20 cellular contexts compared by ENCODE assay signal in the genomic region with DNA sequence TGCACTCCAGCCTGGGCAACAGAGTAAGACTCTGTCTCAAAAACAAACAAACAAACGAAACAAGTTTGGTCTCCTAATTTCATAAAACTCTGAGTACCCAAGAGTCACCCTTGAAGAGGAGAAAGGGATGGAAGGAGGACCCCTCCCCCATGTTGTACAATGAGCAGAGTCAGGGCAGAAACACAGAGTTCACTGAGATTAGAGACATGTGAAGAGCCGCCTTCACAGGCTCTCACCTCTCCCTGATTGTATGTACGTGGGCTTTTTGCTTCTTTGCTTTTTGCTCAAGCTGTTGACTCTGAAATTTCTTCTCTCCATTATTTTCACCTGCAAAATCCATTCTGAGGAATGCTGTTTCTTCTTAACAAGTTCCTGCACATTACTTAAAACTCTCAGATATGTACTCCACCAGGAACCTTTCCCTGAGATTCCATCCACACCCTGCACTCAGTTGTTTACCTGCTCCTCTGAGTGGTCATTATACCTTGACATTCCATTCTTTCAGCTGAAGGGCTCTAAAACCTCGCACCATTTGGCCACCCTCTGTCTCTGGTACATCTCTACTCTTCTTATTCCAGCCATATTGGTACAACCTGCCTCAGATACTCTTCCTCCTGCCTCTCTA. TPM values are rescaled to one million over a fixed set of nuclear protein-coding genes. Genes with fewer than 3 reads are reported as not detected.
DNase-seq lines count a peak whose midpoint lies in the region; ATAC-seq and TF ChIP-seq lines count a peak whose summit lies in the region.
"Had no signal": no experiment of that assay in that cellular context is flagged by ENCODE, and none has a peak within 500 bp of the region (broad histone marks: within the 10 kb centered on the region; RNA-seq: fewer than 3 reads in every experiment).

No MANE protein-coding gene starts in this region.

- H4K12ac ChIP-seq in trophoblast cell (ENCODE audit: low read depth, low read length) = no peak overlapping the region

- no peaks in the 10 kb centered on the region for H3K9me3 ChIP-seq in hepatocyte (ENCODE audit: low read depth)
- no peaks in the 10 kb centered on the region for H3K9me3 ChIP-seq in lung (ENCODE audit: control insufficient read depth in 2 of 2, insufficient read depth in 1 of 2, low read length in 1 of 2)
- no peaks in the 10 kb centered on the region for H3K9me3 ChIP-seq in trophoblast cell (ENCODE audit: insufficient read depth, low read depth, low read length)
- H3K9me3 ChIP-seq: BE2C had no signal

- H3K4me1 ChIP-seq in hepatocyte (ENCODE audit: insufficient read depth) = peaks cover 28% of the 10 kb centered on the region
- peaks cover 0 to 10% of the 10 kb centered on the region in 2 donors for H3K4me1 ChIP-seq in lung (ENCODE audit: control insufficient read depth in 2 of 2, insufficient read depth in 2 of 2, low read length in 2 of 2)
- H3K4me1 ChIP-seq in trophoblast cell (ENCODE audit: control insufficient read depth in 1 of 2, insufficient read depth in 2 of 2, low read length in 2 of 2) = peaks cover 14 to 16% of the 10 kb centered on the region in 2 experiments

- no peak overlapping the region for H2AFZ ChIP-seq in hepatocyte
- no peak overlapping the region for H2AFZ ChIP-seq in trophoblast cell (ENCODE audit: insufficient read depth, low read length, poor library complexity)
- H2AFZ ChIP-seq: GM23338 had no signal

- peaks cover 7% of the 10 kb centered on the region for H3K79me1 ChIP-seq in trophoblast cell (ENCODE audit: low read length)

- intact Hi-C loops in activated T-helper 2 cell treated with anti-CD3 and anti-CD28 coated beads, Interferon-gamma antibody, Interleukin-2, Interleukin-4, amounts not matched to agents 10 μg/mL and 5 μg/mL and 100 μg/mL, durations not matched to agents 14 hours and 24 hours and 36 hours (cut with micrococcal nuclease) = no loop called here

- TF ChIP-seq CTCF in hepatocyte (IDR thresholded peaks at IDR 0.05; ENCODE audit: poor library complexity) = no peak
- no peak for TF ChIP-seq CTCF in lung (IDR thresholded peaks at IDR 0.05; ENCODE audit: control extremely low read depth, extremely low read depth)

- no peak overlapping the region for H3K4ac ChIP-seq in trophoblast cell (ENCODE audit: low read depth, low read length)

- no peak overlapping the region for H3K4me3 Mint-ChIP-seq in activated T-helper 2 cell treated with anti-CD3 and anti-CD28 coated beads, Interferon-gamma antibody, Interleukin-2, Interleukin-4, amounts not matched to agents 10 μg/mL and 5 μg/mL and 100 μg/mL, durations not matched to agents 14 hours and 24 hours and 36 hours (ENCODE audit: low read depth)
- H3K4me3 Mint-ChIP-seq: CD4-positive, CD25-positive, alpha-beta regulatory T cell; CD8-positive, alpha-beta memory T cell; GM23338; HFFc6 had no signal

- H3K27ac ChIP-seq in hepatocyte = peak overlapping the region; percentile 2
- H3K27ac ChIP-seq in lung (ENCODE audit: low read depth in 1 of 2, low read length in 1 of 2) = peak overlapping the region in 1 of 2 donors; percentile 65
- H3K27ac ChIP-seq in trophoblast cell (ENCODE audit: low read depth, low read length) = no peak overlapping the region

- H3K79me2 ChIP-seq in hepatocyte (no peaks in the 10 kb centered on the region), trophoblast cell (ENCODE audit: control insufficient read depth, insufficient read depth, low read length, poor library complexity) (peaks cover 1% of the 10 kb centered on the region)

- H3K18ac ChIP-seq in trophoblast cell (ENCODE audit: low read length) = no peak overlapping the region

- DNase-seq in hepatocyte (ENCODE audit: low spot score) (no peak), lung (ENCODE audit: low spot score) (peak; percentile 32), trophoblast cell (peak; percentile 62 to 79), NCI-H2081 (lab: John Stamatoyannopoulos, UW) (no peak)
- DNase-seq in activated T-helper 2 cell treated with anti-CD3 and anti-CD28 coated beads, Interferon-gamma antibody, Interleukin-2, Interleukin-4, amounts not matched to agents 10 μg/mL and 5 μg/mL and 100 μg/mL, durations not matched to agents 14 hours and 24 hours and 36 hours (ENCODE audit: low spot score) = no peak
- DNase-seq: ACHN; BE2C; C1 segment of cervical spinal cord; CD4-positive, CD25-positive, alpha-beta regulatory T cell; CD8-positive, alpha-beta memory T cell; COR-L47; DMS153; DMS79; GDM1; H7; HFFc6 had no signal

- no peak overlapping the region for H3K14ac ChIP-seq in trophoblast cell (ENCODE audit: low read length)

- H3K27me3 ChIP-seq in hepatocyte (no peaks in the 10 kb centered on the region), lung (ENCODE audit: control insufficient read depth, insufficient read depth) (no peaks in the 10 kb centered on the region), trophoblast cell (ENCODE audit: insufficient read depth, low read length) (no peaks in the 10 kb centered on the region)
- H3K27me3 ChIP-seq: BE2C had no signal

- no peak overlapping the region for H4K91ac ChIP-seq in trophoblast cell (ENCODE audit: low read depth, low read length)

- H3K4me2 ChIP-seq in hepatocyte = peak overlapping the region; percentile 43
- H3K4me2 ChIP-seq in trophoblast cell (ENCODE audit: low read length) = no peak overlapping the region
- H3K4me2 ChIP-seq: GM23338 had no signal

- H3K9ac ChIP-seq in trophoblast cell (ENCODE audit: low read length) = no peak overlapping the region

- ATAC-seq in lung (ENCODE audit: insufficient read depth, low FRiP score) = peak; percentile 21
- ATAC-seq in HG03442 (IDR thresholded peaks at IDR 0.05; ENCODE audit: unreplicated experiment) = no peak
- ATAC-seq in HG03139 (IDR thresholded peaks at IDR 0.05; ENCODE audit: unreplicated experiment) = no peak
- ATAC-seq: GM23338, HCT116 had no signal

- H3K27ac Mint-ChIP-seq in activated T-helper 2 cell treated with anti-CD3 and anti-CD28 coated beads, Interferon-gamma antibody, Interleukin-2, Interleukin-4, amounts not matched to agents 10 μg/mL and 5 μg/mL and 100 μg/mL, durations not matched to agents 14 hours and 24 hours and 36 hours = no peak overlapping the region
- H3K27ac Mint-ChIP-seq: CD8-positive, alpha-beta memory T cell; GM23338; HFFc6 had no signal

- no peaks in the 10 kb centered on the region for H3K9me2 ChIP-seq in hepatocyte (replicated peaks; ENCODE audit: insufficient read depth)

- no peak overlapping the region for H4K8ac ChIP-seq in trophoblast cell (ENCODE audit: low read depth, low read length)

- H4K20me1 ChIP-seq in hepatocyte (ENCODE audit: insufficient read depth, poor library complexity, severe bottlenecking) = no peaks in the 10 kb centered on the region

- no peak overlapping the region for H2BK120ac ChIP-seq in trophoblast cell (ENCODE audit: insufficient read depth, low read length, poor library complexity)

- no peaks in the 10 kb centered on the region for H3K9me3 Mint-ChIP-seq in activated T-helper 2 cell treated with anti-CD3 and anti-CD28 coated beads, Interferon-gamma antibody, Interleukin-2, Interleukin-4, amounts not matched to agents 10 μg/mL and 5 μg/mL and 100 μg/mL, durations not matched to agents 14 hours and 24 hours and 36 hours
- H3K9me3 Mint-ChIP-seq: GM23338, HFFc6 had no signal

- WGBS in hepatocyte (ENCODE audit: low lambda C conversion rate, missing lambda C conversion rate) = 72% methylated on average over 4 of the region's 4 CpGs
- 65 to 86% methylated on average over 4 of the region's 4 CpGs for WGBS in lung, 2 donors
- no CpG with 5 or more reads among the region's 4 CpGs for WGBS in trophoblast cell (ENCODE audit: extremely low coverage, insufficient coverage, insufficient read length)

- H3K36me3 ChIP-seq in hepatocyte (replicated peaks; ENCODE audit: insufficient read depth, low read depth) (no peaks in the 10 kb centered on the region), lung (ENCODE audit: control insufficient read depth in 2 of 2, insufficient read depth in 2 of 2, low read length in 2 of 2) (no peaks in the 10 kb centered on the region), trophoblast cell (ENCODE audit: control insufficient read depth in 1 of 2, insufficient read depth in 2 of 2, low read length in 2 of 2) (no peaks in the 10 kb centered on the region)
- H3K36me3 ChIP-seq: BE2C had no signal

- H2AK5ac ChIP-seq in trophoblast cell (ENCODE audit: low read length) = no peak overlapping the region

- H3K23ac ChIP-seq in trophoblast cell (ENCODE audit: low read length) = no peak overlapping the region

- H3K4me3 ChIP-seq in hepatocyte = no peak overlapping the region
- H3K4me3 ChIP-seq in lung = no peak overlapping the region
- H3K4me3 ChIP-seq in trophoblast cell (ENCODE audit: low read depth, low read length) = no peak overlapping the region
- H3K4me3 ChIP-seq: GM23338 had no signal

- peaks cover 46% of the 10 kb centered on the region for H3K27me3 Mint-ChIP-seq in activated T-helper 2 cell treated with anti-CD3 and anti-CD28 coated beads, Interferon-gamma antibody, Interleukin-2, Interleukin-4, amounts not matched to agents 10 μg/mL and 5 μg/mL and 100 μg/mL, durations not matched to agents 14 hours and 24 hours and 36 hours (ENCODE audit: low read depth)

- no peak overlapping the region for H2BK12ac ChIP-seq in trophoblast cell (ENCODE audit: low read length)

- H3K36me3 Mint-ChIP-seq in activated T-helper 2 cell treated with anti-CD3 and anti-CD28 coated beads, Interferon-gamma antibody, Interleukin-2, Interleukin-4, amounts not matched to agents 10 μg/mL and 5 μg/mL and 100 μg/mL, durations not matched to agents 14 hours and 24 hours and 36 hours (ENCODE audit: low read depth) = no peaks in the 10 kb centered on the region
- H3K36me3 Mint-ChIP-seq: CD4-positive, CD25-positive, alpha-beta regulatory T cell had no signal

- H2BK5ac ChIP-seq in trophoblast cell (ENCODE audit: low read depth, low read length, poor library complexity) = no peak overlapping the region

- H3K4me1 Mint-ChIP-seq in activated T-helper 2 cell treated with anti-CD3 and anti-CD28 coated beads, Interferon-gamma antibody, Interleukin-2, Interleukin-4, amounts not matched to agents 10 μg/mL and 5 μg/mL and 100 μg/mL, durations not matched to agents 14 hours and 24 hours and 36 hours (ENCODE audit: low read depth) = peaks cover 10% of the 10 kb centered on the region

RNA-seq across cellular contexts. Expression of a gene that starts 44.4 kb away (rescaled TPM):
- total RNA-seq in hepatocyte (76.1 and 87.4 TPM in 2 replicates), lung (100 to 1,000 TPM in 1 of 2 donors, 10 to 100 TPM in 1; 19.1 to 140 TPM)
- polyA plus RNA-seq in hepatocyte (11.9 and 14.5 TPM in 2 replicates), lung (10 to 100 TPM in 1 of 2 donors, 1 to 10 TPM in 1; 5.4 to 14.4 TPM)
- 4.9 and 5.1 TPM in 2 replicates for polyA plus RNA-seq in trophoblast cell (2013)
- 0.14 TPM in 1 of 2 replicates, not detected in the other for total RNA-seq in activated T-helper 2 cell treated with anti-CD3 and anti-CD28 coated beads, Interferon-gamma antibody, Interleukin-2, Interleukin-4, amounts not matched to agents 10 μg/mL and 5 μg/mL and 100 μg/mL, durations not matched to agents 14 hours and 24 hours and 36 hours
- polyA plus RNA-seq: CD8-positive, alpha-beta memory T cell had no signal

Comparison
In these comparisons a context has a peak if more than half of its experiments do, and no peak if none do; other contexts are left out.
1. DNase-seq: peak in lung (single experiment) and trophoblast cell (2 of 2); none in hepatocyte (single experiment), NCI-H2081 (0 of 2) and activated T-helper 2 cell treated with anti-CD3 and anti-CD28 coated beads, Interferon-gamma antibody, Interleukin-2, Interleukin-4, amounts not matched to agents 10 μg/mL and 5 μg/mL and 100 μg/mL, durations not matched to agents 14 hours and 24 hours and 36 hours (single experiment).
2. RNA of a gene that starts 44.4 kb away (total RNA-seq): 19.1 to 140 TPM in lung and 76.1 to 87.4 TPM in hepatocyte; 0.14 TPM in activated T-helper 2 cell treated with anti-CD3 and anti-CD28 coated beads, Interferon-gamma antibody, Interleukin-2, Interleukin-4, amounts not matched to agents 10 μg/mL and 5 μg/mL and 100 μg/mL, durations not matched to agents 14 hours and 24 hours and 36 hours; every median in the first group is over 10 times any median in the second.